20 cellular contexts compared by ENCODE assay signal in the genomic region with DNA sequence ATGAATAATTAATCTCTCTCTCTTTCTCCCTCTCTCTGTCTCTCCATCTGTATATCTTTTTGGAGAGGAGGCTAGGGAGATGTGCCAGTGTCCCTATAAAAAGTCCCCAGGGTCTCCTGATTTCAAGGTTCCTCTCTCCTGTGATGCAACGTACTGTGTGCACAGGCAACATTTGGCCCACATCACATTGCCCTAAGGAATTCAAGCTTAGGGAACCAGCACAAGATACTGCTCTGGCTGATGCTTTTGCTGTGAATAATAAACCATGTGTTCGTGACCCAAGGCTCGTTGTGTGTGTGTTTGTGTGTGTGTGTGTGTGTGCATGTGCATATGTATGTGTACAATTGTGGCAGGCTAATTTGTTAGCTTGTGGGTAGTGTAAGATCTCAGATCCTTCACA. TPM values are rescaled to one million over a fixed set of nuclear protein-coding genes. Genes with fewer than 3 reads are reported as not detected.
A peak's percentile ranks its signal among the peaks of the same experiment; 100 is the strongest.
DNase-seq lines count a peak whose midpoint lies in the region; ATAC-seq and TF ChIP-seq lines count a peak whose summit lies in the region.
"Had no signal": no experiment of that assay in that cellular context is flagged by ENCODE, and none has a peak within 500 bp of the region (broad histone marks: within the 10 kb centered on the region; RNA-seq: fewer than 3 reads in every experiment).

No MANE protein-coding gene starts in this region.

- no peaks in the 10 kb centered on the region for H3K36me3 Mint-ChIP-seq in HFFc6 (ENCODE audit: low read depth)
- H3K36me3 Mint-ChIP-seq: natural killer cell treated with Interleukin-12 subunit alpha and Interleukin-12 subunit beta and Interleukin-15 and Interleukin-18, amount 100 ng/mL, for 72 hours; stimulated activated naive B cell treated with anti-CD40 and anti-IgM and Interleukin-4, amounts not matched to agents 10 μg/mL and 1 μg/mL and 100 μg/mL, for 72 hours had no signal

- no peak overlapping the region for H3K4me3 ChIP-seq in body of pancreas
- no peak overlapping the region for H3K4me3 ChIP-seq in left ventricle myocardium inferior
- H3K4me3 ChIP-seq: BLaER1, lung had no signal

- H3K4me3 Mint-ChIP-seq in HFFc6 = no peak overlapping the region
- H3K4me3 Mint-ChIP-seq: activated CD4-positive, alpha-beta T cell treated with anti-CD3 and anti-CD28 coated beads, Interleukin-2, amount 10 ng/mL, durations not matched to agents 24 days and 14 days; activated naive CD8-positive, alpha-beta T cell treated with anti-CD3 and anti-CD28 coated beads for 36 hours; activated T-cell treated with anti-CD3 and anti-CD28 coated beads, Interleukin-2, amount 50 U/mL, for 24 hours; natural killer cell treated with Interleukin-12 subunit alpha and Interleukin-12 subunit beta and Interleukin-15 and Interleukin-18, amount 100 ng/mL, for 72 hours; stimulated activated naive B cell treated with anti-CD40 and anti-IgM and Interleukin-4, amounts not matched to agents 10 μg/mL and 1 μg/mL and 100 μg/mL, for 72 hours had no signal

- no peaks in the 10 kb centered on the region for H3K27me3 Mint-ChIP-seq in HFFc6 (ENCODE audit: insufficient read depth)
- H3K27me3 Mint-ChIP-seq: activated naive CD8-positive, alpha-beta T cell treated with anti-CD3 and anti-CD28 coated beads for 36 hours; activated T-cell treated with anti-CD3 and anti-CD28 coated beads, Interleukin-2, amount 50 U/mL, for 24 hours; stimulated activated naive B cell treated with anti-CD40 and anti-IgM and Interleukin-4, amounts not matched to agents 10 μg/mL and 1 μg/mL and 100 μg/mL, for 72 hours had no signal

- 44 to 50% methylated on average over 3 of the region's 3 CpGs for WGBS in body of pancreas, 2 donors

- no peak overlapping the region; the same call in 1 of the 2 replicates for H3K27ac Mint-ChIP-seq in HFFc6
- H3K27ac Mint-ChIP-seq: activated CD4-positive, alpha-beta T cell treated with anti-CD3 and anti-CD28 coated beads, Interleukin-2, amount 10 ng/mL, durations not matched to agents 24 days and 14 days; activated naive CD8-positive, alpha-beta T cell treated with anti-CD3 and anti-CD28 coated beads for 36 hours; activated T-cell treated with anti-CD3 and anti-CD28 coated beads, Interleukin-2, amount 50 U/mL, for 24 hours; natural killer cell treated with Interleukin-12 subunit alpha and Interleukin-12 subunit beta and Interleukin-15 and Interleukin-18, amount 100 ng/mL, for 72 hours; stimulated activated naive B cell treated with anti-CD40 and anti-IgM and Interleukin-4, amounts not matched to agents 10 μg/mL and 1 μg/mL and 100 μg/mL, for 72 hours had no signal

- peaks cover 41% of the 10 kb centered on the region for H3K4me1 Mint-ChIP-seq in HFFc6 (ENCODE audit: low read depth)
- H3K4me1 Mint-ChIP-seq: activated CD4-positive, alpha-beta T cell treated with anti-CD3 and anti-CD28 coated beads, Interleukin-2, amount 10 ng/mL, durations not matched to agents 24 days and 14 days; activated naive CD8-positive, alpha-beta T cell treated with anti-CD3 and anti-CD28 coated beads for 36 hours; stimulated activated naive B cell treated with anti-CD40 and anti-IgM and Interleukin-4, amounts not matched to agents 10 μg/mL and 1 μg/mL and 100 μg/mL, for 72 hours had no signal

- H3K36me3 ChIP-seq in body of pancreas (replicated peaks in 1 of 2; ENCODE audit: insufficient read depth in 1 of 2, low read depth in 2 of 2) = no peaks in the 10 kb centered on the region
- H3K36me3 ChIP-seq in left ventricle myocardium inferior = no peaks in the 10 kb centered on the region
- H3K36me3 ChIP-seq: BLaER1 had no signal

- no peaks in the 10 kb centered on the region for H3K9me3 Mint-ChIP-seq in HFFc6
- H3K9me3 Mint-ChIP-seq: activated CD4-positive, alpha-beta T cell treated with anti-CD3 and anti-CD28 coated beads, Interleukin-2, amount 10 ng/mL, durations not matched to agents 24 days and 14 days; activated naive CD8-positive, alpha-beta T cell treated with anti-CD3 and anti-CD28 coated beads for 36 hours; activated T-cell treated with anti-CD3 and anti-CD28 coated beads, Interleukin-2, amount 50 U/mL, for 24 hours; natural killer cell treated with Interleukin-12 subunit alpha and Interleukin-12 subunit beta and Interleukin-15 and Interleukin-18, amount 100 ng/mL, for 72 hours; stimulated activated naive B cell treated with anti-CD40 and anti-IgM and Interleukin-4, amounts not matched to agents 10 μg/mL and 1 μg/mL and 100 μg/mL, for 72 hours had no signal

- no peaks in the 10 kb centered on the region for H3K9me3 ChIP-seq in body of pancreas
- no peaks in the 10 kb centered on the region for H3K9me3 ChIP-seq in left ventricle myocardium inferior (replicated peaks)
- H3K9me3 ChIP-seq: BLaER1 had no signal

- H3K27me3 ChIP-seq in body of pancreas (no peaks in the 10 kb centered on the region), left ventricle myocardium inferior (ENCODE audit: low read depth) (no peaks in the 10 kb centered on the region)
- H3K27me3 ChIP-seq: BLaER1 had no signal

- TF ChIP-seq CTCF in HFFc6 (IDR thresholded peaks at IDR 0.05) (no peak), body of pancreas (IDR thresholded peaks at IDR 0.05) (no peak), left ventricle myocardium inferior (IDR thresholded peaks at IDR 0.05; ENCODE audit: borderline replicate concordance) (no peak)

- H3K27ac ChIP-seq in body of pancreas = no peak overlapping the region
- peak overlapping the region; percentile 35 for H3K27ac ChIP-seq in left ventricle myocardium inferior (replicated peaks)
- H3K27ac ChIP-seq: BLaER1 had no signal

- intact Hi-C loops in body of pancreas (cut with DNase I) = no loop called here
- intact Hi-C loops in left ventricle myocardium inferior (cut with micrococcal nuclease) = no loop called here

- no peak for TF ChIP-seq POLR2A in body of pancreas (IDR thresholded peaks at IDR 0.05)

- no peaks in the 10 kb centered on the region for H3K4me1 ChIP-seq in body of pancreas
- peaks cover 31% of the 10 kb centered on the region for H3K4me1 ChIP-seq in left ventricle myocardium inferior

- DNase-seq in HFFc6 (peak; percentile 50), body of pancreas (peak in 3 of 4 donors; percentile 13 to 25 (median 14)), left ventricle myocardium inferior (peak; percentile 25), retina (peak; percentile 40), pons (ENCODE audit: low spot score) (no peak), iPS-NIHi11 (ENCODE audit: low spot score) (no peak), RPMI8226 (no peak)
- DNase-seq: activated CD4-positive, alpha-beta T cell treated with anti-CD3 and anti-CD28 coated beads, Interleukin-2, amount 10 ng/mL, durations not matched to agents 24 days and 14 days; activated naive CD8-positive, alpha-beta T cell treated with anti-CD3 and anti-CD28 coated beads for 36 hours; activated T-cell treated with anti-CD3 and anti-CD28 coated beads, Interleukin-2, amount 50 U/mL, for 24 hours; DMS79; MV-4-11; SHP77 treated with DMSO at 0.1 percent for 48 hours; stimulated activated naive B cell treated with anti-CD40 and anti-IgM and Interleukin-4, amounts not matched to agents 10 μg/mL and 1 μg/mL and 100 μg/mL, for 72 hours; T1000 had no signal

- ATAC-seq in body of pancreas (no peak), HG03460 (IDR thresholded peaks at IDR 0.05; ENCODE audit: unreplicated experiment) (no peak)
- ATAC-seq: natural killer cell treated with Interleukin-12 subunit alpha and Interleukin-12 subunit beta and Interleukin-15 and Interleukin-18, amount 100 ng/mL, for 72 hours; stimulated activated naive B cell treated with anti-CD40 and anti-IgM and Interleukin-4, amounts not matched to agents 10 μg/mL and 1 μg/mL and 100 μg/mL, for 72 hours had no signal

RNA-seq across cellular contexts. Expression of gene SPATA9, which starts 9.7 kb away (rescaled TPM):
- under 1 TPM; 0.17 to 0.73 (median 0.48) TPM for total RNA-seq in HFFc6 (2021; fragmentation: NEBNext Ultra II Directional; extraction: Animal tissue kit (Norgen Biotek cat#: 25700))
- total RNA-seq in body of pancreas = not detected
- not detected for total RNA-seq in left ventricle myocardium inferior
- total RNA-seq: activated CD4-positive, alpha-beta T cell treated with anti-CD3 and anti-CD28 coated beads, Interleukin-2, amount 10 ng/mL, durations not matched to agents 24 days and 14 days; activated naive CD8-positive, alpha-beta T cell treated with anti-CD3 and anti-CD28 coated beads for 36 hours had no signal

RNA-seq across cellular contexts. Expression of gene RFESD, which starts 26.5 kb away (rescaled TPM):
- 1 to 10 TPM; 2.2 to 3.7 (median 2.3) TPM for total RNA-seq in HFFc6 (2021; fragmentation: NEBNext Ultra II Directional; extraction: Animal tissue kit (Norgen Biotek cat#: 25700))
- total RNA-seq in body of pancreas (1 to 10 TPM in 1 of 2 donors, not detected in 1; 9.3 TPM), left ventricle myocardium inferior (2.8 TPM)

RNA-seq across cellular contexts. Expression of gene GPR150, which starts 53.2 kb away (rescaled TPM):
- under 1 TPM; 0.14 to 0.35 (median 0.22) TPM for total RNA-seq in HFFc6 (2021; fragmentation: NEBNext Ultra II Directional; extraction: Animal tissue kit (Norgen Biotek cat#: 25700))
- total RNA-seq in body of pancreas = 1 to 10 TPM; 3.3 to 6.0 TPM
- 0.14 TPM for total RNA-seq in left ventricle myocardium inferior
- total RNA-seq: H4 had no signal

RNA-seq across cellular contexts. Expression of gene RHOBTB3, which starts 58.1 kb away (rescaled TPM):
- total RNA-seq in HFFc6 (2021; fragmentation: NEBNext Ultra II Directional; extraction: Animal tissue kit (Norgen Biotek cat#: 25700)) = 100 to 1,000 TPM; 110 to 184 (median 160) TPM
- total RNA-seq in body of pancreas = 100 to 1,000 TPM; 153 to 196 TPM
- 79.7 TPM for total RNA-seq in left ventricle myocardium inferior

Comparison
In these comparisons a context has a peak if more than half of its experiments do, and no peak if none do; other contexts are left out.
1. DNase-seq: peak in HFFc6 (single experiment), body of pancreas (3 of 4), left ventricle myocardium inferior (single experiment) and retina (single experiment); none in pons (single experiment), iPS-NIHi11 (single experiment) and RPMI8226 (single experiment).